Comparison of ENCODE assay signal across 14 cellular contexts in genomic region chr16:53839150-53839549, GRCh38.
"Had no signal": no experiment of that assay in that cellular context is flagged by ENCODE, and none has a peak within 500 bp of the region (broad histone marks: within the 10 kb centered on the region; RNA-seq: fewer than 3 reads in every experiment).

No MANE protein-coding gene starts in this region.

- H3K4me1 ChIP-seq: gastrocnemius medialis, left lung, psoas muscle, sigmoid colon had no signal

- DNase-seq: activated CD4-positive, alpha-beta memory T cell treated with anti-CD3 and anti-CD28 coated beads, Interleukin-2, amount 10 ng/mL, durations not matched to agents 7 days and 5 days; activated gamma-delta T cell; activated naive CD8-positive, alpha-beta T cell treated with anti-CD3 and anti-CD28 coated beads for 36 hours; activated T-cell treated with anti-CD3 and anti-CD28 coated beads, Interleukin-2, amount 50 U/mL, for 48 hours; gastrocnemius medialis; islet precursor cell; left lung; mesenchymal stem cell; occipital lobe; psoas muscle; sigmoid colon; stimulated activated CD4-positive, alpha-beta T cell treated with anti-CD3 and anti-CD28 coated beads, Interleukin-12 subunit alpha, Interleukin-12 subunit beta, amount 100 ng/mL, for 4 hours; stimulated activated naive CD8-positive, alpha-beta T cell treated with anti-CD3 and anti-CD28 coated beads, Interleukin-15, Interleukin-2, amounts not matched to agents 100 U/mL and 50 U/mL, for 24 hours had no signal

- H3K4me3 Mint-ChIP-seq: activated CD4-positive, alpha-beta memory T cell treated with anti-CD3 and anti-CD28 coated beads, Interleukin-2, amount 10 ng/mL, durations not matched to agents 7 days and 5 days; activated naive CD8-positive, alpha-beta T cell treated with anti-CD3 and anti-CD28 coated beads for 36 hours; nephron had no signal

- H3K9me3 ChIP-seq: gastrocnemius medialis, left lung, psoas muscle, sigmoid colon had no signal

- H3K9me3 Mint-ChIP-seq: activated CD4-positive, alpha-beta memory T cell treated with anti-CD3 and anti-CD28 coated beads, Interleukin-2, amount 10 ng/mL, durations not matched to agents 7 days and 5 days; activated naive CD8-positive, alpha-beta T cell treated with anti-CD3 and anti-CD28 coated beads for 36 hours; nephron had no signal

- H3K4me3 ChIP-seq: gastrocnemius medialis, left lung, psoas muscle, sigmoid colon had no signal

- H3K36me3 ChIP-seq: gastrocnemius medialis had no signal

- H3K27me3 ChIP-seq: gastrocnemius medialis, left lung, sigmoid colon had no signal

- H3K27ac Mint-ChIP-seq: activated CD4-positive, alpha-beta memory T cell treated with anti-CD3 and anti-CD28 coated beads, Interleukin-2, amount 10 ng/mL, durations not matched to agents 7 days and 5 days; activated naive CD8-positive, alpha-beta T cell treated with anti-CD3 and anti-CD28 coated beads for 36 hours; nephron had no signal

- H3K27me3 Mint-ChIP-seq: activated CD4-positive, alpha-beta memory T cell treated with anti-CD3 and anti-CD28 coated beads, Interleukin-2, amount 10 ng/mL, durations not matched to agents 7 days and 5 days; activated naive CD8-positive, alpha-beta T cell treated with anti-CD3 and anti-CD28 coated beads for 36 hours had no signal

- ATAC-seq: gastrocnemius medialis; left lung; psoas muscle; stimulated activated naive CD8-positive, alpha-beta T cell treated with anti-CD3 and anti-CD28 coated beads, Interleukin-15, Interleukin-2, amounts not matched to agents 100 U/mL and 50 U/mL, for 24 hours had no signal

- H3K27ac ChIP-seq: gastrocnemius medialis, left lung, psoas muscle, sigmoid colon had no signal
